In the genomic region with DNA sequence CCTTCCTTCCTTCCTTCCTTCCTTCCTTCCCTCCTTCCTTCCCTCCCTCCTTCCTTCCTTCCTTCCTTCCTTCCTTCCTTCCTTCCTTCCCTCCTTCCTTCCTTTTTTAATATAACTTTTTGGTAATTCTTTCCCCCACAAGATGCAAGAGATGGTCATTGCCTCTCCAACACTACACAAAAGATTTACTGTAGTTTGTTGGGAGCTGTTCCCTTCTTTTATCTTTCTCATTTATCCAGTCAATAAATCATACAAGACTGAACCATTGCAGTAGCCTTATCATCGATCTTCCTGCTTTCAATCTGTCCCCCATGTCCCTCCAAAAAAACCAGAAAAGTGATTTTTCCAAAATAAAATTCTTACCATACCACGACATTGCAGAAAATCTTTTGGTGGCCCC, we compare ENCODE assay signal across 29 cellular contexts. TPM values are rescaled to one million over a fixed set of nuclear protein-coding genes. Genes with fewer than 3 reads are reported as not detected.
"Had no signal": no experiment of that assay in that cellular context is flagged by ENCODE, and none has a peak within 500 bp of the region (broad histone marks: within the 10 kb centered on the region; RNA-seq: fewer than 3 reads in every experiment).

No MANE protein-coding gene starts in this region.

- H3K27ac ChIP-seq: adrenal gland, body of pancreas, breast epithelium, SJCRH30 had no signal

- H3K9me3 Mint-ChIP-seq: activated naive CD4-positive, alpha-beta T cell treated with anti-CD3 and anti-CD28 coated beads for 36 hours; activated naive CD4-positive, alpha-beta T cell treated with anti-CD3 and anti-CD28 coated beads, Interleukin-2, amount 50 U/mL, for 72 hours; activated T-helper 1 cell treated with anti-CD3 and anti-CD28 coated beads, Interleukin-12 subunit alpha, Interleukin-12 subunit beta, Interleukin-2, Interleukin-4 antibody, amounts not matched to agents 30 ng/mL and 10 ng/mL and 1 ng/mL, durations not matched to agents 14 hours and 24 hours and 36 hours; T-helper 1 cell treated with Interleukin-12 subunit alpha and Interleukin-12 subunit beta and Interleukin-4 antibody, amounts not matched to agents 30 μg/mL and 1 μg/mL, for 36 hours; T-helper 2 cell treated with Interferon-gamma antibody and Interleukin-4, amounts not matched to agents 5 μg/mL and 100 μg/mL, for 36 hours had no signal

- H3K4me3 ChIP-seq: adrenal gland, body of pancreas, breast epithelium, MG63, SJCRH30 had no signal

- H3K9me3 ChIP-seq: adrenal gland, body of pancreas, breast epithelium, MG63, SJCRH30, SK-N-SH had no signal

- H3K4me2 ChIP-seq: SK-N-SH had no signal

- H3K4me1 ChIP-seq: body of pancreas, breast epithelium, SJCRH30 had no signal

- H3K4me1 Mint-ChIP-seq: activated CD4-positive, alpha-beta T cell treated with anti-CD3 and anti-CD28 coated beads, Interleukin-2, amount 10 ng/mL, durations not matched to agents 7 days and 5 days had no signal

- H3K4me3 Mint-ChIP-seq: activated CD4-positive, alpha-beta T cell treated with anti-CD3 and anti-CD28 coated beads, Interleukin-2, amount 10 ng/mL, durations not matched to agents 7 days and 5 days; activated naive CD4-positive, alpha-beta T cell treated with anti-CD3 and anti-CD28 coated beads for 36 hours; activated T-cell treated with anti-CD3 and anti-CD28 coated beads, Interleukin-2, amount 50 U/mL, for 4 hours; activated T-helper 1 cell treated with anti-CD3 and anti-CD28 coated beads, Interleukin-12 subunit alpha, Interleukin-12 subunit beta, Interleukin-2, Interleukin-4 antibody, amounts not matched to agents 30 ng/mL and 10 ng/mL and 1 ng/mL, durations not matched to agents 14 hours and 24 hours and 36 hours; T-helper 1 cell treated with Interleukin-12 subunit alpha and Interleukin-12 subunit beta and Interleukin-4 antibody, amounts not matched to agents 30 μg/mL and 1 μg/mL, for 36 hours; T-helper 2 cell treated with Interferon-gamma antibody and Interleukin-4, amounts not matched to agents 5 μg/mL and 100 μg/mL, for 36 hours had no signal

- H3K9ac ChIP-seq: SK-N-SH had no signal

- H3K27me3 ChIP-seq: adrenal gland, body of pancreas, breast epithelium, MG63, SJCRH30 had no signal

- H3K36me3 ChIP-seq: adrenal gland, breast epithelium, MG63, SJCRH30 had no signal

- H3K36me3 Mint-ChIP-seq: activated naive CD4-positive, alpha-beta T cell treated with anti-CD3 and anti-CD28 coated beads, Interleukin-2, amount 50 U/mL, for 72 hours had no signal

- H3K27ac Mint-ChIP-seq: activated CD4-positive, alpha-beta T cell treated with anti-CD3 and anti-CD28 coated beads, Interleukin-2, amount 10 ng/mL, durations not matched to agents 7 days and 5 days; activated naive CD4-positive, alpha-beta T cell treated with anti-CD3 and anti-CD28 coated beads for 36 hours; activated naive CD4-positive, alpha-beta T cell treated with anti-CD3 and anti-CD28 coated beads, Interleukin-2, amount 50 U/mL, for 72 hours; activated T-helper 1 cell treated with anti-CD3 and anti-CD28 coated beads, Interleukin-12 subunit alpha, Interleukin-12 subunit beta, Interleukin-2, Interleukin-4 antibody, amounts not matched to agents 30 ng/mL and 10 ng/mL and 1 ng/mL, durations not matched to agents 14 hours and 24 hours and 36 hours; T-helper 1 cell treated with Interleukin-12 subunit alpha and Interleukin-12 subunit beta and Interleukin-4 antibody, amounts not matched to agents 30 μg/mL and 1 μg/mL, for 36 hours; T-helper 2 cell treated with Interferon-gamma antibody and Interleukin-4, amounts not matched to agents 5 μg/mL and 100 μg/mL, for 36 hours had no signal

- ATAC-seq: activated naive CD4-positive, alpha-beta T cell treated with anti-CD3 and anti-CD28 coated beads, Interleukin-2, amount 50 U/mL, for 72 hours; activated T-cell treated with anti-CD3 and anti-CD28 coated beads, Interleukin-2, amount 50 U/mL, for 4 hours; body of pancreas; Panc1 had no signal

- DNase-seq: activated CD4-positive, alpha-beta T cell treated with anti-CD3 and anti-CD28 coated beads, Interleukin-2, amount 10 ng/mL, durations not matched to agents 7 days and 5 days; activated CD4-positive, alpha-beta T cell treated with anti-CD3 and anti-CD28 coated beads, Interleukin-2, amount 50 U/mL, for 48 hours; activated CD8-positive, alpha-beta memory T cell treated with anti-CD3 and anti-CD28 coated beads, Interleukin-2, amount 50 U/mL, for 4 hours; activated gamma-delta T cell treated with Interleukin-2 at 50 U/mL for 16 hours; activated naive CD4-positive, alpha-beta T cell treated with anti-CD3 and anti-CD28 coated beads for 36 hours; activated T-cell treated with anti-CD3 and anti-CD28 coated beads for 4 hours; activated T-cell treated with anti-CD3 and anti-CD28 coated beads, Interleukin-2, amount 50 U/mL, for 4 hours; adrenal gland; body of pancreas; cerebellar nuclear complex; Karpas-422; MG63; NCI-H1048; NCI-H1105 treated with DMSO at 0.1 percent for 48 hours; NCI-H1436 treated with DMSO at 0.1 percent for 48 hours; NCI-H1694 treated with DMSO at 0.1 percent for 48 hours; NCI-H2029; NCI-H345; NCI-H524 treated with DMSO at 0.1 percent for 48 hours; SHP77; SJCRH30; SK-N-SH had no signal

RNA-seq across cellular contexts. Expression of gene APCDD1, which starts 8.2 kb away (rescaled TPM):
- total RNA-seq: activated CD4-positive, alpha-beta T cell treated with anti-CD3 and anti-CD28 coated beads, Interleukin-2, amount 10 ng/mL, durations not matched to agents 7 days and 5 days; activated naive CD4-positive, alpha-beta T cell treated with anti-CD3 and anti-CD28 coated beads for 36 hours; activated naive CD4-positive, alpha-beta T cell treated with anti-CD3 and anti-CD28 coated beads, Interleukin-2, amount 50 U/mL, for 72 hours; activated T-helper 1 cell treated with anti-CD3 and anti-CD28 coated beads, Interleukin-12 subunit alpha, Interleukin-12 subunit beta, Interleukin-2, Interleukin-4 antibody, amounts not matched to agents 30 ng/mL and 10 ng/mL and 1 ng/mL, durations not matched to agents 14 hours and 24 hours and 36 hours; NCI-H460; SJCRH30 had no signal
